Comparison of ENCODE assay signal across 7 cellular contexts in the genomic region with DNA sequence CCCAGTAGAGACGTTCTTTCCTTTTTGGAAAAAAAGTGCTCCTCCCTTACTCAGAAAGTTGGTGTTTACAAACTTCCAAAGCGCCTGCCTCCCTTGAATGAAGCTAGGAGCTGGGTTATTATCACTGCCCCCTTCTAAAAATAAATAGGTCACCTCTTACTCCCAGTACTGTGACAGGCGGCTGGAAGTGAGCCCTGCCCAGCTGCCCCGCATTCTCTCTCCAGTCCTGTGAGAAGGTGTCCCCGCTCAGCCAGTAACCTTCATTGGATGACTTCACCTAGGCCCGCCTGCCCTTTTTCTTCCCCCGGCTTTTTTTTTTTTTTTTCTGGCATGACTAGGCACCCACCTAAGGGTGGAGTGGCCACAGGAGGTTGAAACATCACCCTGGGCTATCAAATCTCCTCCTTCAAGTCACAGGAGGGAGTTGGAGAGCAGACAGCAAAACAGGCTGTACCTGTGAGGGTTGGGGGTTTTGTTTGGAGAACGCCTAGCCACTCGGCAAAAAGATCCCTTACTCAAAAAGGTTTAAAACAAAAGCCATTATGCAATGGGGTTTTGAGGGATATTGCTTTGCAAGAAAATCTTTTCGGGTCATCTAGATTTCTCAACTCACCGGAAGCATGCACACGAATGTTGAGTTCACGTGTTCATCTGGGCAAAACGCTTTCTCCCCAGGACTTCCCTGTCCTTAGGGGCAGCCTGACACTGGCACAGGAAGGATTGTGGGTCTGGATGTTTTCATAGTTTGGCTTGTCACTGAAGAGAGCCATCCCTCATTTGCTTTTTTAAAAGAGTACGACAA. TPM values are rescaled to one million over a fixed set of nuclear protein-coding genes. Genes with fewer than 3 reads are reported as not detected.
DNase-seq lines count a peak whose midpoint lies in the region; ATAC-seq, FAIRE-seq and TF ChIP-seq lines count a peak whose summit lies in the region.

No MANE protein-coding gene starts in this region.

- H3K27ac ChIP-seq in HepG2 (ENCODE audit: extremely low read length, insufficient read depth, low read length) = no peak overlapping the region
- peak overlapping the region; percentile 57 to 79 (median 70) for H3K27ac ChIP-seq in upper lobe of left lung

- H3K9me3 ChIP-seq in HepG2 (ENCODE audit: low read length) (no peaks in the 10 kb centered on the region), upper lobe of left lung (no peaks in the 10 kb centered on the region)

- 0 out of 2 replicates have a peak, but pooled peaks cover 7% of the 10 kb centered on the region for H3K4me1 ChIP-seq in HepG2 (ENCODE audit: insufficient read depth, low read length)
- peaks cover 0 to 5% (median 1%) of the 10 kb centered on the region in 4 donors for H3K4me1 ChIP-seq in upper lobe of left lung

- no peak for TF ChIP-seq RAD21 in HepG2 (CRISPR knock-in tag; IDR thresholded peaks at IDR 0.05)

- no peaks in the 10 kb centered on the region for H3K79me2 ChIP-seq in HepG2 (ENCODE audit: insufficient read depth, low read length)

- H4K20me1 ChIP-seq in HepG2 (ENCODE audit: insufficient read depth, low read length) = no peaks in the 10 kb centered on the region

- FAIRE-seq in HepG2 (lab: Jason Lieb, UNC) = no peak

- TF ChIP-seq CTCF in HepG2 (CRISPR knock-in tag; IDR thresholded peaks at IDR 0.05) (no peak), upper lobe of left lung (IDR thresholded peaks at IDR 0.05) (no peak)

- H3K4me3 ChIP-seq in HepG2 (replicated peaks in 1 of 3; ENCODE audit: insufficient read depth in 1 of 3, low read depth in 2 of 3, low read length in 3 of 3) (no peak overlapping the region), upper lobe of left lung (peak overlapping the region in 3 of 4 donors; percentile 16 to 34 (median 33))

- WGBS in HepG2 (ENCODE audit: low lambda C conversion rate) = 15% methylated on average over 15 of the region's 15 CpGs
- WGBS in upper lobe of left lung, 2 donors = 35 to 42% methylated on average over 15 of the region's 15 CpGs

- peaks cover 0 to 8% of the 10 kb centered on the region in 2 experiments; a peak in 3 of 5 replicates for H3K27me3 ChIP-seq in HepG2 (ENCODE audit: control insufficient read depth in 1 of 2, insufficient read depth in 2 of 2, low read length in 2 of 2)
- no peaks in the 10 kb centered on the region for H3K27me3 ChIP-seq in upper lobe of left lung

- H3K9ac ChIP-seq in HepG2 (ENCODE audit: insufficient read depth, low read depth, low read length) = no peak overlapping the region

- CTCF ChIA-PET in HepG2 (lab: Yijun Ruan, JAX; ENCODE audit: low intra/inter-chr PET ratio, low total read pairs) = no interaction called here

- TF ChIP-seq EP300 in HepG2 (IDR thresholded peaks at IDR 0.05; ENCODE audit: low read depth in 2 of 2, low read length in 2 of 2) (no peak), HepG2 (CRISPR knock-in tag; IDR thresholded peaks at IDR 0.05; ENCODE audit: borderline replicate concordance) (no peak), upper lobe of left lung (IDR thresholded peaks at IDR 0.05) (no peak)

- H2AFZ ChIP-seq in HepG2 (ENCODE audit: low read length) = no peak overlapping the region

- H3K36me3 ChIP-seq in HepG2 (replicated peaks in 1 of 2; ENCODE audit: control insufficient read depth in 1 of 2, insufficient read depth in 2 of 2, low read length in 2 of 2) (no peaks in the 10 kb centered on the region), upper lobe of left lung (no peaks in the 10 kb centered on the region)

- H3K4me2 ChIP-seq in HepG2 (ENCODE audit: low read depth, low read length) = no peak overlapping the region; the same call in 1 of the 2 replicates

- POLR2A ChIA-PET in HepG2 (lab: Yijun Ruan, JAX) = no interaction called here

- BruUV-seq in HepG2 (replicated peaks; lab: Mats Ljungman, UMichigan) = no TSS peak

- in situ Hi-C loops in T47D (cut with HindIII; ENCODE audit: low pct_unique_long_range_greater_than_20kb, low sequenced_read_pairs) = no loop called here
- in situ Hi-C loops in HepG2 (cut with HindIII; ENCODE audit: extremely low pct_ligation_motif_present, low pct_unique_long_range_greater_than_20kb) = no loop called here

- TF ChIP-seq POLR2A in HepG2 (IDR thresholded peaks at IDR 0.05; ENCODE audit: insufficient read depth in 1 of 2, low read depth in 2 of 2, low read length in 2 of 2) (no peak), upper lobe of left lung (IDR thresholded peaks at IDR 0.05) (peak in 1 of 4 donors; percentile 29)

- intact Hi-C loops in HepG2 (cut with micrococcal nuclease; ENCODE audit: unreplicated experiment) = no loop called here

- DNase-seq in NCI-H1417 treated with DMSO at 0.1 percent for 48 hours (lab: John Stamatoyannopoulos, UW) (peak; percentile 45), T47D (ENCODE audit: low read depth in 1 of 2, low spot score in 1 of 2) (peak; percentile 18 to 73), HepG2 (ENCODE audit: low spot score) (no peak), upper lobe of left lung (peak; percentile 32 to 82)
- DNase-seq in stimulated activated CD4-positive, alpha-beta T cell treated with anti-CD3 and anti-CD28 coated beads, Interleukin-12 subunit alpha, Interleukin-12 subunit beta, amount 100 ng/mL, for 4 hours = no peak

- ATAC-seq in HepG2 = peak; percentile 36; the same call in 1 of the 3 replicates
- ATAC-seq in upper lobe of left lung (ENCODE audit: low FRiP score in 2 of 2) = peak; percentile 69 to 91
- no peak for ATAC-seq in GM19395 (IDR thresholded peaks at IDR 0.05; ENCODE audit: unreplicated experiment)
- no peak for ATAC-seq in HG03469 (IDR thresholded peaks at IDR 0.05; ENCODE audit: unreplicated experiment)

TF ChIP-seq in HepG2, 621 proteins besides CTCF, POLR2A, EP300 and RAD21:
- TF ChIP-seq ZC3H4 (CRISPR knock-in tag; IDR thresholded peaks at IDR 0.05; ENCODE audit: borderline replicate concordance) (no peak), CEBPB (IDR thresholded peaks at IDR 0.05; ENCODE audit: borderline replicate concordance, low read depth, low read length) (no peak)

RNA-seq across cellular contexts. Expression of a gene that starts 43.3 kb away (rescaled TPM):
- total RNA-seq in HepG2 (2016; rRNA removed; fragmentation: Illumina TruSeq; extraction: Trizol) (44.7 and 50.2 TPM in 2 replicates), upper lobe of left lung (10 to 100 TPM; 15.3 to 45.0 (median 31.5) TPM)
- 7.9 and 9.2 TPM in 2 replicates for total RNA-seq in HepG2 (2016; cell fraction: cytosol; rRNA removed; fragmentation: Illumina TruSeq; extraction: Trizol; ENCODE audit: low read depth)
- total RNA-seq in HepG2 (2016; cell fraction: insoluble cytoplasmic fraction; rRNA removed; fragmentation: Illumina TruSeq; extraction: Trizol) = 42.5 and 45.6 TPM in 2 replicates
- total RNA-seq in HepG2 (2016; cell fraction: membrane; rRNA removed; fragmentation: Illumina TruSeq; extraction: Trizol) = 10.6 and 12.6 TPM in 2 replicates
- 25.0 and 27.5 TPM in 2 replicates for total RNA-seq in HepG2 (2016; cell fraction: nucleus; rRNA removed; fragmentation: Illumina TruSeq; extraction: Trizol)
- polyA plus RNA-seq in HepG2 (2011; rRNA removed) = 10.9 and 12.1 TPM in 2 replicates
- 11.9 and 12.6 TPM in 2 replicates for polyA plus RNA-seq in HepG2 (2011; cell fraction: cytosol; rRNA removed)
- 6.4 and 7.3 TPM in 2 replicates for polyA plus RNA-seq in HepG2 (2011; cell fraction: nucleus; rRNA removed)
- polyA plus RNA-seq in HepG2 (2012) = 21.6 and 22.5 TPM in 2 replicates
- polyA plus RNA-seq in HepG2 (2016; cell fraction: cytosol; fragmentation: Illumina TruSeq; extraction: Trizol; ENCODE audit: low read depth) = 5.6 and 6.2 TPM in 2 replicates
- 37.3 and 41.8 TPM in 2 replicates for polyA plus RNA-seq in HepG2 (2016; cell fraction: insoluble cytoplasmic fraction; fragmentation: Illumina TruSeq; extraction: Trizol; ENCODE audit: low read depth)
- 6.4 and 8.0 TPM in 2 replicates for polyA plus RNA-seq in HepG2 (2016; cell fraction: membrane; fragmentation: Illumina TruSeq; extraction: Trizol; ENCODE audit: low read depth)
- 27.7 and 29.2 TPM in 2 replicates for polyA plus RNA-seq in HepG2 (2016; cell fraction: nucleus; fragmentation: Illumina TruSeq; extraction: Trizol; ENCODE audit: insufficient read depth, low read depth)
- 9.9 and 22.3 TPM in 2 replicates for polyA minus RNA-seq in HepG2 (2011; rRNA and poly(A)+ RNA removed; ENCODE audit: low replicate concordance)
- polyA minus RNA-seq in HepG2 (2011; cell fraction: cytosol; rRNA and poly(A)+ RNA removed) = 7.6 and 8.3 TPM in 2 replicates
- polyA minus RNA-seq in HepG2 (2011; cell fraction: nucleus; rRNA and poly(A)+ RNA removed) = 15.4 and 18.2 TPM in 2 replicates

Comparison
In these comparisons a context has a peak if more than half of its experiments do, and no peak if none do; other contexts are left out.
1. DNase-seq: peak in NCI-H1417 treated with DMSO at 0.1 percent for 48 hours (single experiment), T47D (2 of 2) and upper lobe of left lung (2 of 2); none in HepG2 (single experiment) and stimulated activated CD4-positive, alpha-beta T cell treated with anti-CD3 and anti-CD28 coated beads, Interleukin-12 subunit alpha, Interleukin-12 subunit beta, amount 100 ng/mL, for 4 hours (single experiment).
2. ATAC-seq: peak in HepG2 (single experiment) and upper lobe of left lung (2 of 2); none in GM19395 (single experiment) and HG03469 (single experiment).
3. H3K4me3 ChIP-seq: peak in upper lobe of left lung (3 of 4); none in HepG2 (0 of 3).